8 cellular contexts compared by ENCODE assay signal in the genomic region with DNA sequence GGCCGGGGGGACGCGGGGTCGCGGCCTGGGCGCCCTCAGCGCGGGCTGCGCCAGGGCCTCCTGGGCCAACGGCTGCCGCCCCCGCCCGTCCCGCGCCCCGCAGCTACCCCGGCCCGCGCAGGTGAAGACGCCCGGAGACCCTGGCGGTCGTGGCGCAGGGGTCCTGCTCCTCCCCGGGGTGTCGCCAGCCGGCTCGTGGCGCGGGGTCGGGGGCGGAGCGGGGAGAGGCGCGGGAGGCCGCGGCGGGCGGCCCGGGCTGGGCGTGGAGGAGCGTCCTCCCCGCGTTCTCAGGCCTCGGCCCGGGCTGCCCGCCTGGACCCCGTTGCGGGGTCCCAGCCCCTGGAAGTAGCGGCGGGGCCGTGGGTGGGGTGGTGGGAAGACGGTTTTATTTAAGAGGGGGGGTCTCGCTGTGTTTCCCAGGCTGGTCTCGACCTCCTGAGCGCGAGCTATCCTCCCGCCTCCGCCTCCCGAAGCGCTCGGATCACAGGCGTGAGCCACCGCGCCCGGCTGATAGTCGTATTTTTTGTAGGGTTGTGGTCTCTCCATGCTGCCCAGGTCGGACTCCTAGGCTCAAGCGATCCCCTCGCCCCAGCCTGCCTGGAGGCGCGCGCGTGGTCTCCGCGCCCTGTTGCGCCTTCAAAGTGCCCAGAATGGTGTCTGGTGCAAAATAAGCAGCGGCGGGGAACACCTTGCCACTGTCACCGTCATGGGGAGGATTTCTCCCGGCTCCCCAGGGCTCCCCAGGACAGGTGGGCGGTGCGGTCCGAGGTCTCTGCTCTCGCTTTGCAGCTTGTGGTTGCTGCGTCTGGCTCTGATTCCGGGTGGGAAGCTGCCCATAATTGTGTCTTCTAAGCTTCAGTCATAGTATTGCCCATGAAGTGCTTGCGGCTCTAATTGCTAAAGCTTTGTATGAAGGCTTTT. TPM values are rescaled to one million over a fixed set of nuclear protein-coding genes. Genes with fewer than 3 reads are reported as not detected.
A peak's percentile ranks its signal among the peaks of the same experiment; 100 is the strongest.
DNase-seq lines count a peak whose midpoint lies in the region; ATAC-seq and TF ChIP-seq lines count a peak whose summit lies in the region.

No MANE protein-coding gene starts in this region.

- H3K9me3 Mint-ChIP-seq in memory B cell, result no peaks in the 10 kb centered on the region
- H3K9me3 Mint-ChIP-seq in stimulated activated naive CD8-positive, alpha-beta T cell treated with anti-CD3 and anti-CD28 coated beads, Interleukin-15, amount 100 ng/mL, for 72 hours, result no peaks in the 10 kb centered on the region

- peak overlapping the region; percentile 89 for H3K4me3 ChIP-seq in AG09309 (ENCODE audit: control insufficient read depth, low read depth, low read length)

- H3K27me3 Mint-ChIP-seq in T-helper 17 cell (no peaks in the 10 kb centered on the region), memory B cell (no peaks in the 10 kb centered on the region)
- peaks cover 33% of the 10 kb centered on the region for H3K27me3 Mint-ChIP-seq in stimulated activated naive CD8-positive, alpha-beta T cell treated with anti-CD3 and anti-CD28 coated beads, Interleukin-15, amount 100 ng/mL, for 72 hours

- ATAC-seq in GM19324 (IDR thresholded peaks at IDR 0.05; ENCODE audit: low FRiP score, unreplicated experiment) (peak; percentile 29), HG03460 (IDR thresholded peaks at IDR 0.05; ENCODE audit: unreplicated experiment) (peak; percentile 7), T-helper 17 cell (no peak), memory B cell (ENCODE audit: low read depth) (peak; percentile 7)
- ATAC-seq in stimulated activated naive CD8-positive, alpha-beta T cell treated with anti-CD3 and anti-CD28 coated beads, Interleukin-15, amount 100 ng/mL, for 72 hours, result peak; percentile 44

- H3K27ac ChIP-seq in caudate nucleus (ENCODE audit: low read depth, low read length), result peak overlapping the region; percentile 36

- H3K36me3 Mint-ChIP-seq in T-helper 17 cell (ENCODE audit: low read depth), result no peaks in the 10 kb centered on the region
- peaks cover 8% of the 10 kb centered on the region for H3K36me3 Mint-ChIP-seq in memory B cell

- H3K4me1 Mint-ChIP-seq in T-helper 17 cell (peaks cover 52% of the 10 kb centered on the region), memory B cell (peaks cover 46% of the 10 kb centered on the region)
- peaks cover 80% of the 10 kb centered on the region for H3K4me1 Mint-ChIP-seq in stimulated activated naive CD8-positive, alpha-beta T cell treated with anti-CD3 and anti-CD28 coated beads, Interleukin-15, amount 100 ng/mL, for 72 hours

- peak overlapping the region; percentile 94 for H3K4me3 Mint-ChIP-seq in T-helper 17 cell
- H3K4me3 Mint-ChIP-seq in memory B cell, result peak overlapping the region; percentile 89
- H3K4me3 Mint-ChIP-seq in stimulated activated naive CD8-positive, alpha-beta T cell treated with anti-CD3 and anti-CD28 coated beads, Interleukin-15, amount 100 ng/mL, for 72 hours, result peak overlapping the region; percentile 91 to 95

- DNase-seq in AG09309 (ENCODE audit: low read depth) (no peak), T-helper 17 cell (no peak), caudate nucleus (lab: John Stamatoyannopoulos, UW) (peak in 2 of 61 donors; percentile 36), memory B cell (ENCODE audit: low spot score in 2 of 2) (peak in 1 of 2 donors; percentile 17), hypothalamus (lab: John Stamatoyannopoulos, UW) (no peak)
- peak; percentile 44 to 69 for DNase-seq in stimulated activated naive CD8-positive, alpha-beta T cell treated with anti-CD3 and anti-CD28 coated beads, Interleukin-15, amount 100 ng/mL, for 72 hours

- no peaks in the 10 kb centered on the region for H3K9me3 ChIP-seq in T-helper 17 cell (ENCODE audit: control insufficient read depth, low read length, poor library complexity, severe bottlenecking)

- peak overlapping the region; percentile 91 for H3K27ac Mint-ChIP-seq in T-helper 17 cell
- H3K27ac Mint-ChIP-seq in memory B cell, result peak overlapping the region; percentile 82
- H3K27ac Mint-ChIP-seq in stimulated activated naive CD8-positive, alpha-beta T cell treated with anti-CD3 and anti-CD28 coated beads, Interleukin-15, amount 100 ng/mL, for 72 hours, result peak overlapping the region; percentile 82 to 95

- TF ChIP-seq CTCF in AG09309 (IDR thresholded peaks at IDR 0.05; ENCODE audit: control insufficient read depth, insufficient read depth, low read depth, low read length, missing control alignments), result no peak

RNA-seq across cellular contexts. Expression of a gene that starts 15.3 kb away (rescaled TPM):
- total RNA-seq in T-helper 17 cell, result 10 to 100 TPM; 89.7 to 97.5 TPM

RNA-seq across cellular contexts. Expression of a gene that starts 59.3 kb away (rescaled TPM):
- total RNA-seq in T-helper 17 cell, result 10 to 100 TPM; 58.5 to 81.0 TPM

Comparison
In these comparisons a context has a peak if more than half of its experiments do, and no peak if none do; other contexts are left out.
1. DNase-seq: peak in stimulated activated naive CD8-positive, alpha-beta T cell treated with anti-CD3 and anti-CD28 coated beads, Interleukin-15, amount 100 ng/mL, for 72 hours (2 of 2); none in AG09309 (single experiment), T-helper 17 cell (0 of 3) and hypothalamus (0 of 51).
2. Peak in every context shown above with its lines, with median percentiles within 50 percentile points of each other: H3K27ac Mint-ChIP-seq and H3K4me3 Mint-ChIP-seq.